In the genomic region with DNA sequence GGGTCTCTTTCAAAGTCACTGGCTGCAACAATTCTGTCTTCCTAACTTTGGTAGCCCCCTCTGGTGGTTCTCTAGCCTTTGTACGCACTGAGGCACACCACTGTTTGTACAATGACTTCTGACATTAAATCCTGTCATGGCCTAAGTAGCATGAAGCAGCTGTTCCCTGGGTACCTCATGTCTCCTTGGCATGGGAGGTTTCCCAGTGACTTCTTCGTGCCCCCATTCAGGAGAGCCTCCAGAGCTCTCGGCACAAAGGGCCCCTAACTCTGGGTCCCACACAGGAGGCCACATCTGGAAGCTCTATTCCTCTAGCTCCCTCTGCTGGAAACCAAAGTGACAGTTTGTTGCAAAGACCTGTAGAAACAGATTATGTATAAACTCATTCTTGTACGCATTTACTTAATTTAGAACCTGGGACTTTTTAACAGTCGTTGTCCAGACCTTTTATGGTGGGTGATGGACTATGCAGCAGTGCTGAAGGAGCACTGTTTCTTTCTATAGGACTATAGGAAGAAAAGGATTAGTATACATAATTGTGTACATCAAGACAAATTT, we compare ENCODE assay signal across 8 cellular contexts. TPM values are rescaled to one million over a fixed set of nuclear protein-coding genes. Genes with fewer than 3 reads are reported as not detected.
A peak's percentile ranks its signal among the peaks of the same experiment; 100 is the strongest.
DNase-seq lines count a peak whose midpoint lies in the region; ATAC-seq and TF ChIP-seq lines count a peak whose summit lies in the region.

No MANE protein-coding gene starts in this region.

- TF ChIP-seq CTCF in HEK293 (tag by site-specific recombination; IDR thresholded peaks at IDR 0.05) (peak; percentile 92), Peyer's patch (IDR thresholded peaks at IDR 0.05) (peak; percentile 15 to 59 (median 50)), right atrium auricular region (IDR thresholded peaks at IDR 0.05) (peak; percentile 52 to 71)

- H3K9me3 ChIP-seq in HEK293 (ENCODE audit: control insufficient read depth, insufficient read depth, low read depth, low read length) (no peaks in the 10 kb centered on the region), Peyer's patch (no peaks in the 10 kb centered on the region), right atrium auricular region (no peaks in the 10 kb centered on the region)

- TF ChIP-seq POLR2A in Peyer's patch (IDR thresholded peaks at IDR 0.05), result no peak

- DNase-seq in Right ventricle myocardium inferior (ENCODE audit: missing footprints) (no peak), cardiac septum (ENCODE audit: low spot score) (no peak), LHCN-M2 (ENCODE audit: low read depth) (peak; percentile 45), Peyer's patch (peak; percentile 36 to 61 (median 50)), right atrium auricular region (ENCODE audit: low spot score) (no peak), sciatic nerve (ENCODE audit: low spot score) (no peak)
- DNase-seq in activated naive CD8-positive, alpha-beta T cell treated with anti-CD3 and anti-CD28 coated beads, Interleukin-2, amount 50 U/mL, for 24 hours, result peak; percentile 28

- H3K4me1 ChIP-seq in HEK293 (ENCODE audit: control insufficient read depth, insufficient read depth, low read length) (no peaks in the 10 kb centered on the region), Peyer's patch (no peaks in the 10 kb centered on the region), right atrium auricular region (no peaks in the 10 kb centered on the region)

- H3K4me3 Mint-ChIP-seq in activated naive CD8-positive, alpha-beta T cell treated with anti-CD3 and anti-CD28 coated beads, Interleukin-2, amount 50 U/mL, for 24 hours, result no peak overlapping the region

- POLR2A ChIA-PET in HEK293 (lab: Yijun Ruan, JAX), result interaction anchor here (1.0 to 1.1 kb wide), 2 partner anchors 13 to 364 kb away, joined by 3 to 4 read pairs; partner anchors contain the start of gene SWT1

- no peaks in the 10 kb centered on the region for H3K36me3 Mint-ChIP-seq in activated naive CD8-positive, alpha-beta T cell treated with anti-CD3 and anti-CD28 coated beads, Interleukin-2, amount 50 U/mL, for 24 hours (ENCODE audit: low read depth)

- H3K36me3 ChIP-seq in HEK293 (ENCODE audit: control insufficient read depth in 2 of 2, insufficient read depth in 1 of 2, low read length in 2 of 2) (peaks cover 0 to 10% of the 10 kb centered on the region in 2 experiments; a peak in 2 of 3 replicates), Peyer's patch (peaks cover 0 to 16% (median 0%) of the 10 kb centered on the region in 3 donors), right atrium auricular region (peaks cover 17% of the 10 kb centered on the region)

- H3K9me3 Mint-ChIP-seq in activated naive CD8-positive, alpha-beta T cell treated with anti-CD3 and anti-CD28 coated beads, Interleukin-2, amount 50 U/mL, for 24 hours, result no peaks in the 10 kb centered on the region

- intact Hi-C loops in Right ventricle myocardium inferior (cut with DNase I) (no loop called here), cardiac septum (cut with DNase I) (loop anchor here (2.0 to 5.0 kb wide), 2 partner anchors 183 to 510 kb away; no protein-coding TSS in a partner anchor), sciatic nerve (cut with DNase I) (no loop called here)

- no peaks in the 10 kb centered on the region for H3K27me3 ChIP-seq in Peyer's patch
- H3K27me3 ChIP-seq in right atrium auricular region, result no peaks in the 10 kb centered on the region

- peaks cover 2% of the 10 kb centered on the region for H3K4me1 Mint-ChIP-seq in activated naive CD8-positive, alpha-beta T cell treated with anti-CD3 and anti-CD28 coated beads, Interleukin-2, amount 50 U/mL, for 24 hours

- H3K27me3 Mint-ChIP-seq in activated naive CD8-positive, alpha-beta T cell treated with anti-CD3 and anti-CD28 coated beads, Interleukin-2, amount 50 U/mL, for 24 hours, result no peaks in the 10 kb centered on the region

- CTCF ChIA-PET in HEK293 (lab: Yijun Ruan, JAX), result interaction anchor here (0.6 to 2.8 kb wide), 59 partner anchors 9 to 1681 kb away, joined by 3 to 64 read pairs (median 5); partner anchors contain the start of genes NIBAN1, RNF2, SWT1 and TRMT1L

- no peak overlapping the region for H3K4me3 ChIP-seq in HEK293 (ENCODE audit: low read depth, low read length)
- H3K4me3 ChIP-seq in Peyer's patch, result no peak overlapping the region
- no peak overlapping the region for H3K4me3 ChIP-seq in right atrium auricular region

- H3K27ac Mint-ChIP-seq in activated naive CD8-positive, alpha-beta T cell treated with anti-CD3 and anti-CD28 coated beads, Interleukin-2, amount 50 U/mL, for 24 hours, result no peak overlapping the region

- peak; percentile 48 for ATAC-seq in Right ventricle myocardium inferior
- peak; percentile 86 for ATAC-seq in activated naive CD8-positive, alpha-beta T cell treated with anti-CD3 and anti-CD28 coated beads, Interleukin-2, amount 50 U/mL, for 24 hours
- peak; percentile 79 for ATAC-seq in sciatic nerve

- no peak overlapping the region for H3K27ac ChIP-seq in HEK293 (ENCODE audit: extremely low read depth, low read depth, low read length)
- no peak overlapping the region for H3K27ac ChIP-seq in Peyer's patch
- no peak overlapping the region for H3K27ac ChIP-seq in right atrium auricular region

TF ChIP-seq in HEK293, 187 proteins besides CTCF, POLR2A, EP300 and RAD21 (continues in another document):
- TF ChIP-seq ZNF449 (tag by site-specific recombination; IDR thresholded peaks at IDR 0.05), result no peak
- no peak for TF ChIP-seq ZNF157 (tag by site-specific recombination; IDR thresholded peaks at IDR 0.05)
- TF ChIP-seq ZXDB (tag by site-specific recombination; IDR thresholded peaks at IDR 0.05), result 0 out of 2 replicates have a peak, but pooled peaks have one; percentile 22
- TF ChIP-seq ZBTB17 (tag by site-specific recombination; IDR thresholded peaks at IDR 0.05), result no peak
- no peak for TF ChIP-seq ZNF664 (tag by site-specific recombination; IDR thresholded peaks at IDR 0.05)
- TF ChIP-seq OSR2 (tag by site-specific recombination; IDR thresholded peaks at IDR 0.05), result no peak
- TF ChIP-seq ZBTB20 (tag by site-specific recombination; IDR thresholded peaks at IDR 0.05), result peak; percentile 75
- TF ChIP-seq ZNF677 (tag by site-specific recombination; IDR thresholded peaks at IDR 0.05), result no peak
- TF ChIP-seq ZNF624 (tag by site-specific recombination; IDR thresholded peaks at IDR 0.05), result no peak
- TF ChIP-seq SALL2 (tag by site-specific recombination; IDR thresholded peaks at IDR 0.05; ENCODE audit: borderline replicate concordance), result no peak
- TF ChIP-seq ZNF580 (tag by site-specific recombination; IDR thresholded peaks at IDR 0.05), result no peak
- TF ChIP-seq ZBTB48 (tag by site-specific recombination; IDR thresholded peaks at IDR 0.05), result peak; percentile 73; the same call in 1 of the 2 replicates
- peak; percentile 87 for TF ChIP-seq SCRT2 (tag by site-specific recombination; IDR thresholded peaks at IDR 0.05)
- TF ChIP-seq ZBTB26 (tag by site-specific recombination; optimal IDR thresholded peaks at IDR 0.05), result no peak
- TF ChIP-seq ZSCAN5A (tag by site-specific recombination; IDR thresholded peaks at IDR 0.05), result no peak
- no peak for TF ChIP-seq EGR2 (tag by site-specific recombination; IDR thresholded peaks at IDR 0.05; ENCODE audit: low read depth)

RNA-seq across cellular contexts. Expression of gene SWT1, which starts 13.4 kb away (rescaled TPM):
- 5.2 TPM for total RNA-seq in Right ventricle myocardium inferior
- 5.3 TPM for total RNA-seq in cardiac septum
- total RNA-seq in LHCN-M2 (2014; rRNA removed), result 3.4 and 4.2 TPM in 2 replicates
- polyA plus RNA-seq in LHCN-M2 (2012), result 0.66 TPM
- 10 to 100 TPM in 2 of 4 donors, 1 to 10 TPM in 2; 6.0 to 21.5 (median 8.6) TPM for total RNA-seq in Peyer's patch
- 1 to 10 TPM; 4.9 to 6.2 TPM for total RNA-seq in right atrium auricular region
- 13.3 TPM for total RNA-seq in sciatic nerve

RNA-seq across cellular contexts. Expression of gene TRMT1L, which starts 13.6 kb away (rescaled TPM):
- total RNA-seq in Right ventricle myocardium inferior, result 27.6 TPM
- 20.6 TPM for total RNA-seq in cardiac septum
- 27.6 and 29.2 TPM in 2 replicates for total RNA-seq in LHCN-M2 (2014; rRNA removed)
- polyA plus RNA-seq in LHCN-M2 (2012), result 5.3 TPM
- 10 to 100 TPM in 3 of 4 donors, 1 to 10 TPM in 1; 8.4 to 14.9 (median 13.7) TPM for total RNA-seq in Peyer's patch
- 10 to 100 TPM; 15.5 to 24.0 TPM for total RNA-seq in right atrium auricular region
- 21.4 TPM for total RNA-seq in sciatic nerve

Comparison
In these comparisons a context has a peak if more than half of its experiments do, and no peak if none do; other contexts are left out.
1. DNase-seq: peak in LHCN-M2 (single experiment), Peyer's patch (3 of 3) and activated naive CD8-positive, alpha-beta T cell treated with anti-CD3 and anti-CD28 coated beads, Interleukin-2, amount 50 U/mL, for 24 hours (single experiment); none in Right ventricle myocardium inferior (single experiment), cardiac septum (single experiment), right atrium auricular region (single experiment) and sciatic nerve (single experiment).
2. Peak in every context shown above with its lines, with median percentiles within 50 percentile points of each other: ATAC-seq and CTCF ChIP-seq.